Comparison of ENCODE assay signal across 18 cellular contexts in the genomic region with DNA sequence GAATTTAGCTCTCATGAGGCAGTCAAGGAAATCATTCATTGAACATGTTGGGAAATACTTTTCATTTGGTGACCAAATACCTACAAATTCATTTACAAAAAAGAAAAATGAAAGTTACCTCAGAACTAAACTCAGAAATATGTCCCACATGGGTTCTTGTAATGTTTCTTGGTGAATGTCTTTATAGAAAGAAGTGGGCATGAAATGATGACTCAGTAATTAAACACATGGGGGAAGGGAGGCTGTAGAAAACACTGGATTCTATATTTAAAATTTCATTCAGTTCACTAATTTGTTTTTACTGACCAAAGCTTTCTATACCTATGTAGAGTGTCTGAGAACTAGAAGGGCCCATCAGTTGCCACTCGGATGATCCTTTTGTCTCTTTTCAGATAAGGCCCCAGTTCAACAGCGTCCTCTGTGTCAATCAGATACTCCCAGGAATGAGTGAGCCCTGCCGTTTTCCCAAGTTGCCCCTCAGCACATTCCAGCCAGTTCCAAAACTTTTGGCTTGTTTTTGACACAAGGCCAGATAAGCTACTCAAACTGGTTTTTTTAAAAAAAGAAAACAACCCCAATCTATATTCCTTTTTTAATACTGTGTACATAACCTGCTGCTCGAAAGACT. TPM values are rescaled to one million over a fixed set of nuclear protein-coding genes. Genes with fewer than 3 reads are reported as not detected.
A peak's percentile ranks its signal among the peaks of the same experiment; 100 is the strongest.
DNase-seq lines count a peak whose midpoint lies in the region; ATAC-seq and TF ChIP-seq lines count a peak whose summit lies in the region.
"Had no signal": no experiment of that assay in that cellular context is flagged by ENCODE, and none has a peak within 500 bp of the region (broad histone marks: within the 10 kb centered on the region; RNA-seq: fewer than 3 reads in every experiment).

No MANE protein-coding gene starts in this region.

- 83% methylated on average over 4 of the region's 4 CpGs for WGBS in SK-N-SH (ENCODE audit: low lambda C conversion rate)

- H3K27me3 Mint-ChIP-seq in mesothelial cell of epicardium (ENCODE audit: low read depth) = no peaks in the 10 kb centered on the region
- peaks cover 2 to 3% of the 10 kb centered on the region in 2 donors for H3K27me3 Mint-ChIP-seq in CD4-positive, alpha-beta memory T cell

- intact Hi-C loops in CD4-positive, alpha-beta memory T cell (cut with micrococcal nuclease) = no loop called here

- no peak for DNase-seq in SK-N-SH
- DNase-seq in choroid plexus epithelial cell (ENCODE audit: low read depth) = peak; percentile 16
- DNase-seq in mesothelial cell of epicardium (ENCODE audit: low spot score in 2 of 2, unreplicated experiment in 2 of 2) = no peak
- DNase-seq in T1000 (lab: John Stamatoyannopoulos, UW) = no peak
- DNase-seq in CD4-positive, alpha-beta memory T cell = no peak
- no peak for DNase-seq in SKM-1 treated with dmso at 0.1 percent for 144 hours (lab: John Stamatoyannopoulos, UW; ENCODE audit: unreplicated experiment)
- DNase-seq: activated CD8-positive, alpha-beta memory T cell treated with anti-CD3 and anti-CD28 coated beads, Interleukin-2, amount 50 U/mL, for 48 hours; activated naive CD4-positive, alpha-beta T cell treated with Interleukin-2 at 50 U/mL for 16 hours; DND-41; Kasumi-1; midbrain; NCI-H1436 treated with DMSO at 0.1 percent for 48 hours; NCI-H446 treated with DMSO at 0.1 percent for 48 hours; T-helper 9 cell had no signal

- H3F3A ChIP-seq in SK-N-SH (replicated peaks; ENCODE audit: insufficient read depth) = peaks cover 31% of the 10 kb centered on the region

- POLR2A ChIA-PET in SK-N-SH (lab: Yijun Ruan, JAX) = no interaction called here
- POLR2A ChIA-PET in CD4-positive, alpha-beta memory T cell (lab: Charles Lee; ENCODE audit: partially characterized antibody) = no interaction called here

- H3K4me2 ChIP-seq in SK-N-SH = peak overlapping the region; percentile 11; the same call in 1 of the 2 replicates

- no peak overlapping the region for H3K9ac ChIP-seq in SK-N-SH
- H3K9ac ChIP-seq in subcutaneous abdominal adipose tissue (ENCODE audit: low read length in 5 of 5) = no peak overlapping the region

- H3K27me3 ChIP-seq in SK-N-SH (ENCODE audit: insufficient read depth) = no peaks in the 10 kb centered on the region
- H3K27me3 ChIP-seq in subcutaneous abdominal adipose tissue (ENCODE audit: control insufficient read depth in 5 of 5, insufficient read depth in 4 of 5, low read length in 5 of 5) = no peaks in the 10 kb centered on the region
- H3K27me3 ChIP-seq in CD4-positive, alpha-beta memory T cell (ENCODE audit: insufficient read depth, low read length) = no peaks in the 10 kb centered on the region
- H3K27me3 ChIP-seq: suprapubic skin had no signal

- H3K27ac ChIP-seq in SK-N-SH (ENCODE audit: low read depth in 2 of 2, low read length in 1 of 2) = peak overlapping the region in 1 of 2 experiments; percentile 33; a peak in 1 of 4 replicates
- H3K27ac ChIP-seq in subcutaneous abdominal adipose tissue (ENCODE audit: low read depth, low read length) = peak overlapping the region; percentile 61
- no peak overlapping the region for H3K27ac ChIP-seq in CD4-positive, alpha-beta memory T cell (ENCODE audit: low read depth, low read length)
- H3K27ac ChIP-seq: 22Rv1, suprapubic skin had no signal

- H3K36me3 ChIP-seq in SK-N-SH (replicated peaks in 1 of 2; ENCODE audit: control insufficient read depth in 1 of 2, insufficient read depth in 2 of 2, low read length in 1 of 2) (peaks cover 77 to 90% of the 10 kb centered on the region in 2 experiments), subcutaneous abdominal adipose tissue (ENCODE audit: control insufficient read depth in 5 of 5, insufficient read depth in 5 of 5, low read length in 5 of 5) (peaks cover 3 to 28% (median 24%) of the 10 kb centered on the region in 5 donors)
- H3K36me3 ChIP-seq in CD4-positive, alpha-beta memory T cell (ENCODE audit: insufficient read depth, low read length) = no peaks in the 10 kb centered on the region

- H2AFZ ChIP-seq in SK-N-SH (ENCODE audit: low read depth) = no peak overlapping the region

- no peak for TF ChIP-seq RAD21 in SK-N-SH (IDR thresholded peaks at IDR 0.05; ENCODE audit: low read length)

- peaks cover 2% of the 10 kb centered on the region for H3K9me3 Mint-ChIP-seq in mesothelial cell of epicardium
- peaks cover 0 to 1% (median 0%) of the 10 kb centered on the region in 8 donors for H3K9me3 Mint-ChIP-seq in CD4-positive, alpha-beta memory T cell

- H3K36me3 Mint-ChIP-seq in mesothelial cell of epicardium = peaks cover 51% of the 10 kb centered on the region
- H3K36me3 Mint-ChIP-seq in CD4-positive, alpha-beta memory T cell = no peaks in the 10 kb centered on the region

- no peak for ATAC-seq in SK-N-SH treated with all-trans-retinoic acid at 6 μM for 48 hours

- peaks cover 54% of the 10 kb centered on the region for H3K79me2 ChIP-seq in SK-N-SH (ENCODE audit: insufficient read depth)

- H3K27ac Mint-ChIP-seq in mesothelial cell of epicardium = peak overlapping the region; percentile 57
- no peak overlapping the region for H3K27ac Mint-ChIP-seq in CD4-positive, alpha-beta memory T cell

- TF ChIP-seq EP300 in SK-N-SH (IDR thresholded peaks at IDR 0.05; ENCODE audit: borderline replicate concordance in 1 of 2, low read depth in 1 of 2, low read length in 1 of 2) = no peak

- peaks cover 54% of the 10 kb centered on the region for H3K4me1 Mint-ChIP-seq in mesothelial cell of epicardium
- H3K4me1 Mint-ChIP-seq in CD4-positive, alpha-beta memory T cell = peaks cover 8 to 11% (median 9%) of the 10 kb centered on the region in 4 donors

- TF ChIP-seq CTCF in SK-N-SH (IDR thresholded peaks at IDR 0.05) (no peak), choroid plexus epithelial cell (conservative IDR thresholded peaks at IDR 0.05; ENCODE audit: low read depth, low read length) (no peak), mesothelial cell of epicardium (IDR thresholded peaks at IDR 0.05; ENCODE audit: unreplicated experiment) (no peak)

- H3K9me3 ChIP-seq in SK-N-SH (no peaks in the 10 kb centered on the region), subcutaneous abdominal adipose tissue (ENCODE audit: control insufficient read depth in 5 of 5, low read length in 5 of 5) (no peaks in the 10 kb centered on the region)
- no peaks in the 10 kb centered on the region for H3K9me3 ChIP-seq in CD4-positive, alpha-beta memory T cell (ENCODE audit: control insufficient read depth in 1 of 2, low read length in 2 of 2)
- H3K9me3 ChIP-seq: suprapubic skin had no signal

- no peaks in the 10 kb centered on the region for H3K9me2 ChIP-seq in SK-N-SH

- H3K4me3 ChIP-seq in SK-N-SH (ENCODE audit: low read depth in 2 of 2, low read length in 1 of 2) (no peak overlapping the region), choroid plexus epithelial cell (ENCODE audit: low read depth, low read length) (no peak overlapping the region), subcutaneous abdominal adipose tissue (ENCODE audit: low read depth in 1 of 5, low read length in 5 of 5) (no peak overlapping the region)
- no peak overlapping the region for H3K4me3 ChIP-seq in CD4-positive, alpha-beta memory T cell (ENCODE audit: low read length in 2 of 2)
- H3K4me3 ChIP-seq: suprapubic skin had no signal

- H3K4me3 Mint-ChIP-seq in mesothelial cell of epicardium = no peak overlapping the region
- no peak overlapping the region for H3K4me3 Mint-ChIP-seq in CD4-positive, alpha-beta memory T cell

- H3K4me1 ChIP-seq in SK-N-SH (ENCODE audit: control insufficient read depth in 1 of 2, insufficient read depth in 2 of 2, low read depth in 1 of 2, low read length in 1 of 2) = peaks cover 0 to 30% of the 10 kb centered on the region in 2 experiments; a peak in 3 of 4 replicates
- peaks cover 0 to 44% (median 31%) of the 10 kb centered on the region in 5 donors for H3K4me1 ChIP-seq in subcutaneous abdominal adipose tissue (ENCODE audit: control insufficient read depth in 5 of 5, insufficient read depth in 5 of 5, low read length in 5 of 5)
- H3K4me1 ChIP-seq in CD4-positive, alpha-beta memory T cell (ENCODE audit: insufficient read depth, low read length) = no peaks in the 10 kb centered on the region

- H4K20me1 ChIP-seq in SK-N-SH (ENCODE audit: insufficient read depth) = 0 out of 2 replicates have a peak, but pooled peaks cover 2% of the 10 kb centered on the region

- CTCF ChIA-PET in SK-N-SH (lab: Yijun Ruan, JAX) = interaction anchor here (0.7 to 3.1 kb wide), 3 partner anchors 17 to 247 kb away, joined by 3 to 16 read pairs (median 5); no protein-coding TSS in a partner anchor
- CTCF ChIA-PET in CD4-positive, alpha-beta memory T cell (lab: Charles Lee; ENCODE audit: partially characterized antibody) = no interaction called here

TF ChIP-seq in SK-N-SH, 30 proteins besides CTCF, POLR2A, EP300 and RAD21:
- TF ChIP-seq SIN3A (IDR thresholded peaks at IDR 0.05; ENCODE audit: borderline replicate concordance, low read depth, low read length) (no peak), GATA2 (CRISPR knock-in tag; IDR thresholded peaks at IDR 0.05) (no peak), POLR2AphosphoS5 (IDR thresholded peaks at IDR 0.05; ENCODE audit: low read depth, low read length) (0 out of 2 replicates have a peak, but pooled peaks have one; percentile 24)

TF ChIP-seq in SK-N-SH treated with all-trans-retinoic acid at 6 μM for 48 hours, 23 proteins besides CTCF, POLR2A, EP300 and RAD21 (continues in another document):
- TF ChIP-seq TCF4 (CRISPR knock-in tag; IDR thresholded peaks at IDR 0.05; ENCODE audit: borderline replicate concordance) = no peak
- TF ChIP-seq ZNF70 (CRISPR knock-in tag; IDR thresholded peaks at IDR 0.05) = no peak
- TF ChIP-seq ZFP30 (CRISPR knock-in tag; IDR thresholded peaks at IDR 0.05) = no peak
- TF ChIP-seq ZC3H10 (CRISPR knock-in tag; IDR thresholded peaks at IDR 0.05) = no peak
- TF ChIP-seq ESRRG (CRISPR knock-in tag; IDR thresholded peaks at IDR 0.05) = no peak

RNA-seq across cellular contexts. Expression of gene AGBL3, which starts 49.3 kb away (rescaled TPM):
- 0.35 and 0.91 TPM in 2 replicates for polyA plus RNA-seq in SK-N-SH (2012; rRNA removed)
- 0.36 and 0.67 TPM in 2 replicates for polyA plus RNA-seq in SK-N-SH (2012; cell fraction: cytosol; rRNA removed)
- polyA plus RNA-seq in SK-N-SH (2012; cell fraction: nucleus; rRNA removed) = 0.62 and 1.2 TPM in 2 replicates
- total RNA-seq in mesothelial cell of epicardium = 2.2 to 3.7 TPM (median 2.3 TPM) in 3 replicates
- total RNA-seq in CD4-positive, alpha-beta memory T cell = 1 to 10 TPM; 5.5 to 6.2 TPM
- polyA plus RNA-seq in CD4-positive, alpha-beta memory T cell = under 1 TPM; 0.42 to 0.91 TPM
